In the genomic region with DNA sequence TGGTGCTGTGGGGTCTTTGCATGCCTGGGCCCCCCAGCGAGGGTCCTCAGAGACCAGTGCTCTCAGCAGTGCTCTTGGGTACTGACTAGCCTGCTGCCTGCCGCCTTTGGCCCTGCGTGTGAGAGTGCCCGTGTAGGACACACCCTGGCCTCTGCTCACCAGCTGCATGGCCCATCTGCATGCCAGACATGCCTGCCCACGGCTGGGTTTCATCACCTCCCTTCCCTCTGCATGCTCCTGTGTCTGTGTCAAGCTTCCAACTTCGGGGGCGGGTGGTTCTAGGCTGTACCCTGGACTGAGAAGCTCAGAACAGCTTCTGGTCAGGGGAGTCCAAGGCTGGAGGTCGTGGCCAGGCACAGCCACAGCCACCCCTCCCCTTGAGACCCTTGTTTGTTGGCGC, we compare ENCODE assay signal across 1 cellular context.
TF ChIP-seq lines count a peak whose summit lies in the region.

No MANE protein-coding gene starts in this region.

TF ChIP-seq in WTC11, 78 proteins besides CTCF, POLR2A, EP300 and RAD21 (continued from another document):
- TF ChIP-seq, protein P1, sequence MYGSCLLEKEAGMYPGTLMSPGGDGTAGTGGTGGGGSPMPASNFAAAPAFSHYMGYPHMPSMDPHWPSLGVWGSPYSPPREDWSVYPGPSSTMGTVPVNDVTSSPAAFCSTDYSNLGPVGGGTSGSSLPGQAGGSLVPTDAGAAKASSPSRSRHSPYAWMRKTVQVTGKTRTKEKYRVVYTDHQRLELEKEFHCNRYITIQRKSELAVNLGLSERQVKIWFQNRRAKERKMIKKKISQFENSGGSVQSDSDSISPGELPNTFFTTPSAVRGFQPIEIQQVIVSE (CRISPR knock-in tag; IDR thresholded peaks at IDR 0.05; ENCODE audit: borderline replicate concordance), result no peak
